1 cellular context compared by ENCODE assay signal in the genomic region with DNA sequence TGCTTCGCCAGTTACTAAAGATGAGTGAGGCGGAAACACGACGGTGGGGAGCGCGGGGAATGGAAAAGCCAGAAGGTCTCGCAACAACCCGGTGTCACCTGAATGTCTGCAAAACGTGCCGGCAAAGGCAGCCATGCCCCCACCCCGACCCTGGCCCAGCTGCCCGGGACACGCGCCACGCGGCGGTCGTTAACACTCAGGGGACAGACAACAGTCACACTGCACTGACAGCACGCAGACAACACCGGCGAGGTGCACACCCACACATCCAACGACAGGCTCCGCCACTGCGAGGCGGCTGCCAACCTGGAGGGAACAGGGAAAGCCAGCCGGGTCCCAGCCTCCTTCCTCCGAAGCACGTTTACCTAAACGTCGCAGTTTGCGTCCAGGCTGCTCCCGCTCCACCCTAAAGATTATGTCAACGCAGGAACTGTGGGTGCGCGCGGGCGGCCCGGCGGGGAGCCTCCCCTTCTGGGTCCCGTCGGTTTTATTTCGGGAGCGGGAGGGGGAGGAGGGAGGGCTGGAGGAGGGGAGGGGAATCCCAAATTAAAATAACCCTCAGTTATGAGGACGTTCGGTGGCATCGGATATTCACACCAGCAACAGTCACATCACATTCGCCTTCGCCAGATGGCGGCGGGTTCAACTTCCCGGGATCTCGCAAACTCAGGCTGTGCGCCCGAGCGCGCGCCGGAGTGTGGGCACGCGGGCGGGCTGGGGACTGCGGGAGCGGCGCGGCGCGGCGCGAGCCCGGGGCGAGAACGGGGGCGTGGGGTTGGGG.
A peak's percentile ranks its signal among the peaks of the same experiment; 100 is the strongest.
TF ChIP-seq lines count a peak whose summit lies in the region.

No MANE protein-coding gene starts in this region.

TF ChIP-seq in K562, 482 proteins besides CTCF, POLR2A, EP300 and RAD21:
- TF ChIP-seq POLR2G (IDR thresholded peaks at IDR 0.05; ENCODE audit: low read depth, low read length): peak; percentile 8
- TF ChIP-seq ELF1 (tag; IDR thresholded peaks at IDR 0.05): no peak
- TF ChIP-seq ZNF780A (CRISPR knock-in tag; IDR thresholded peaks at IDR 0.05): no peak
- peak; percentile 2; the same call in 1 of the 2 replicates for TF ChIP-seq PML (IDR thresholded peaks at IDR 0.05; ENCODE audit: low read length)
- TF ChIP-seq ZNF197 (CRISPR knock-in tag; IDR thresholded peaks at IDR 0.05; ENCODE audit: low read depth): 0 out of 2 replicates have a peak, but pooled peaks have one; percentile 14
- TF ChIP-seq CXXC5 (CRISPR knock-in tag; IDR thresholded peaks at IDR 0.05): peak; percentile 35
- no peak for TF ChIP-seq MIER1 (IDR thresholded peaks at IDR 0.05; ENCODE audit: low read depth)
- TF ChIP-seq, protein P1, sequence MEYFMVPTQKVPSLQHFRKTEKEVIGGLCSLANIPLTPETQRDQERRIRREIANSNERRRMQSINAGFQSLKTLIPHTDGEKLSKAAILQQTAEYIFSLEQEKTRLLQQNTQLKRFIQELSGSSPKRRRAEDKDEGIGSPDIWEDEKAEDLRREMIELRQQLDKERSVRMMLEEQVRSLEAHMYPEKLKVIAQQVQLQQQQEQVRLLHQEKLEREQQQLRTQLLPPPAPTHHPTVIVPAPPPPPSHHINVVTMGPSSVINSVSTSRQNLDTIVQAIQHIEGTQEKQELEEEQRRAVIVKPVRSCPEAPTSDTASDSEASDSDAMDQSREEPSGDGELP (CRISPR knock-in tag; IDR thresholded peaks at IDR 0.05; ENCODE audit: borderline replicate concordance): peak; percentile 46; the same call in 1 of the 2 replicates
- peak; percentile 40 for TF ChIP-seq HNRNPLL (IDR thresholded peaks at IDR 0.05; ENCODE audit: low read depth, low read length, poor library complexity, severe bottlenecking)
- TF ChIP-seq MTA1 (IDR thresholded peaks at IDR 0.05; ENCODE audit: borderline replicate concordance): peak; percentile 27; the same call in 1 of the 2 replicates
- peak; percentile 23; the same call in 1 of the 2 replicates for TF ChIP-seq EGR1 (conservative IDR thresholded peaks at IDR 0.05)
- TF ChIP-seq, protein P2, sequence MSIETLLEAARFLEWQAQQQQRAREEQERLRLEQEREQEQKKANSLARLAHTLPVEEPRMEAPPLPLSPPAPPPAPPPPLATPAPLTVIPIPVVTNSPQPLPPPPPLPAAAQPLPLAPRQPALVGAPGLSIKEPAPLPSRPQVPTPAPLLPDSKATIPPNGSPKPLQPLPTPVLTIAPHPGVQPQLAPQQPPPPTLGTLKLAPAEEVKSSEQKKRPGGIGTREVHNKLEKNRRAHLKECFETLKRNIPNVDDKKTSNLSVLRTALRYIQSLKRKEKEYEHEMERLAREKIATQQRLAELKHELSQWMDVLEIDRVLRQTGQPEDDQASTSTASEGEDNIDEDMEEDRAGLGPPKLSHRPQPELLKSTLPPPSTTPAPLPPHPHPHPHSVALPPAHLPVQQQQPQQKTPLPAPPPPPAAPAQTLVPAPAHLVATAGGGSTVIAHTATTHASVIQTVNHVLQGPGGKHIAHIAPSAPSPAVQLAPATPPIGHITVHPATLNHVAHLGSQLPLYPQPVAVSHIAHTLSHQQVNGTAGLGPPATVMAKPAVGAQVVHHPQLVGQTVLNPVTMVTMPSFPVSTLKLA (conservative IDR thresholded peaks at IDR 0.05): peak in 1 of 2 experiments; percentile 60; a peak in 2 of 4 replicates
- TF ChIP-seq SMARCE1 (IDR thresholded peaks at IDR 0.05): 0 out of 2 replicates have a peak, but pooled peaks have one; percentile 11
- TF ChIP-seq SIN3A (IDR thresholded peaks at IDR 0.05; ENCODE audit: borderline replicate concordance in 2 of 2, control insufficient read depth in 1 of 2, low read depth in 2 of 2, low read length in 2 of 2): peak in 1 of 2 experiments; percentile 13; a peak in 1 of 4 replicates
- TF ChIP-seq DDX20 (tag; IDR thresholded peaks at IDR 0.05; ENCODE audit: low read depth): no peak
- no peak for TF ChIP-seq ZKSCAN1 (IDR thresholded peaks at IDR 0.05; ENCODE audit: low read depth, low read length)
- TF ChIP-seq OTX1 (CRISPR knock-in tag; IDR thresholded peaks at IDR 0.05): no peak
- no peak for TF ChIP-seq FUS (optimal IDR thresholded peaks at IDR 0.05; ENCODE audit: low read depth, low read length)
- TF ChIP-seq NFIC (IDR thresholded peaks at IDR 0.05): 0 out of 2 replicates have a peak, but pooled peaks have one; percentile 14
- 0 out of 2 replicates have a peak, but pooled peaks have one; percentile 16 for TF ChIP-seq BCOR (IDR thresholded peaks at IDR 0.05)
- TF ChIP-seq, protein P3, sequence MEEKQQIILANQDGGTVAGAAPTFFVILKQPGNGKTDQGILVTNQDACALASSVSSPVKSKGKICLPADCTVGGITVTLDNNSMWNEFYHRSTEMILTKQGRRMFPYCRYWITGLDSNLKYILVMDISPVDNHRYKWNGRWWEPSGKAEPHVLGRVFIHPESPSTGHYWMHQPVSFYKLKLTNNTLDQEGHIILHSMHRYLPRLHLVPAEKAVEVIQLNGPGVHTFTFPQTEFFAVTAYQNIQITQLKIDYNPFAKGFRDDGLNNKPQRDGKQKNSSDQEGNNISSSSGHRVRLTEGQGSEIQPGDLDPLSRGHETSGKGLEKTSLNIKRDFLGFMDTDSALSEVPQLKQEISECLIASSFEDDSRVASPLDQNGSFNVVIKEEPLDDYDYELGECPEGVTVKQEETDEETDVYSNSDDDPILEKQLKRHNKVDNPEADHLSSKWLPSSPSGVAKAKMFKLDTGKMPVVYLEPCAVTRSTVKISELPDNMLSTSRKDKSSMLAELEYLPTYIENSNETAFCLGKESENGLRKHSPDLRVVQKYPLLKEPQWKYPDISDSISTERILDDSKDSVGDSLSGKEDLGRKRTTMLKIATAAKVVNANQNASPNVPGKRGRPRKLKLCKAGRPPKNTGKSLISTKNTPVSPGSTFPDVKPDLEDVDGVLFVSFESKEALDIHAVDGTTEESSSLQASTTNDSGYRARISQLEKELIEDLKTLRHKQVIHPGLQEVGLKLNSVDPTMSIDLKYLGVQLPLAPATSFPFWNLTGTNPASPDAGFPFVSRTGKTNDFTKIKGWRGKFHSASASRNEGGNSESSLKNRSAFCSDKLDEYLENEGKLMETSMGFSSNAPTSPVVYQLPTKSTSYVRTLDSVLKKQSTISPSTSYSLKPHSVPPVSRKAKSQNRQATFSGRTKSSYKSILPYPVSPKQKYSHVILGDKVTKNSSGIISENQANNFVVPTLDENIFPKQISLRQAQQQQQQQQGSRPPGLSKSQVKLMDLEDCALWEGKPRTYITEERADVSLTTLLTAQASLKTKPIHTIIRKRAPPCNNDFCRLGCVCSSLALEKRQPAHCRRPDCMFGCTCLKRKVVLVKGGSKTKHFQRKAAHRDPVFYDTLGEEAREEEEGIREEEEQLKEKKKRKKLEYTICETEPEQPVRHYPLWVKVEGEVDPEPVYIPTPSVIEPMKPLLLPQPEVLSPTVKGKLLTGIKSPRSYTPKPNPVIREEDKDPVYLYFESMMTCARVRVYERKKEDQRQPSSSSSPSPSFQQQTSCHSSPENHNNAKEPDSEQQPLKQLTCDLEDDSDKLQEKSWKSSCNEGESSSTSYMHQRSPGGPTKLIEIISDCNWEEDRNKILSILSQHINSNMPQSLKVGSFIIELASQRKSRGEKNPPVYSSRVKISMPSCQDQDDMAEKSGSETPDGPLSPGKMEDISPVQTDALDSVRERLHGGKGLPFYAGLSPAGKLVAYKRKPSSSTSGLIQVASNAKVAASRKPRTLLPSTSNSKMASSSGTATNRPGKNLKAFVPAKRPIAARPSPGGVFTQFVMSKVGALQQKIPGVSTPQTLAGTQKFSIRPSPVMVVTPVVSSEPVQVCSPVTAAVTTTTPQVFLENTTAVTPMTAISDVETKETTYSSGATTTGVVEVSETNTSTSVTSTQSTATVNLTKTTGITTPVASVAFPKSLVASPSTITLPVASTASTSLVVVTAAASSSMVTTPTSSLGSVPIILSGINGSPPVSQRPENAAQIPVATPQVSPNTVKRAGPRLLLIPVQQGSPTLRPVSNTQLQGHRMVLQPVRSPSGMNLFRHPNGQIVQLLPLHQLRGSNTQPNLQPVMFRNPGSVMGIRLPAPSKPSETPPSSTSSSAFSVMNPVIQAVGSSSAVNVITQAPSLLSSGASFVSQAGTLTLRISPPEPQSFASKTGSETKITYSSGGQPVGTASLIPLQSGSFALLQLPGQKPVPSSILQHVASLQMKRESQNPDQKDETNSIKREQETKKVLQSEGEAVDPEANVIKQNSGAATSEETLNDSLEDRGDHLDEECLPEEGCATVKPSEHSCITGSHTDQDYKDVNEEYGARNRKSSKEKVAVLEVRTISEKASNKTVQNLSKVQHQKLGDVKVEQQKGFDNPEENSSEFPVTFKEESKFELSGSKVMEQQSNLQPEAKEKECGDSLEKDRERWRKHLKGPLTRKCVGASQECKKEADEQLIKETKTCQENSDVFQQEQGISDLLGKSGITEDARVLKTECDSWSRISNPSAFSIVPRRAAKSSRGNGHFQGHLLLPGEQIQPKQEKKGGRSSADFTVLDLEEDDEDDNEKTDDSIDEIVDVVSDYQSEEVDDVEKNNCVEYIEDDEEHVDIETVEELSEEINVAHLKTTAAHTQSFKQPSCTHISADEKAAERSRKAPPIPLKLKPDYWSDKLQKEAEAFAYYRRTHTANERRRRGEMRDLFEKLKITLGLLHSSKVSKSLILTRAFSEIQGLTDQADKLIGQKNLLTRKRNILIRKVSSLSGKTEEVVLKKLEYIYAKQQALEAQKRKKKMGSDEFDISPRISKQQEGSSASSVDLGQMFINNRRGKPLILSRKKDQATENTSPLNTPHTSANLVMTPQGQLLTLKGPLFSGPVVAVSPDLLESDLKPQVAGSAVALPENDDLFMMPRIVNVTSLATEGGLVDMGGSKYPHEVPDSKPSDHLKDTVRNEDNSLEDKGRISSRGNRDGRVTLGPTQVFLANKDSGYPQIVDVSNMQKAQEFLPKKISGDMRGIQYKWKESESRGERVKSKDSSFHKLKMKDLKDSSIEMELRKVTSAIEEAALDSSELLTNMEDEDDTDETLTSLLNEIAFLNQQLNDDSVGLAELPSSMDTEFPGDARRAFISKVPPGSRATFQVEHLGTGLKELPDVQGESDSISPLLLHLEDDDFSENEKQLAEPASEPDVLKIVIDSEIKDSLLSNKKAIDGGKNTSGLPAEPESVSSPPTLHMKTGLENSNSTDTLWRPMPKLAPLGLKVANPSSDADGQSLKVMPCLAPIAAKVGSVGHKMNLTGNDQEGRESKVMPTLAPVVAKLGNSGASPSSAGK (IDR thresholded peaks at IDR 0.05): peak; percentile 56
- no peak for TF ChIP-seq ARID1B (IDR thresholded peaks at IDR 0.05)
- peak; percentile 19 for TF ChIP-seq TAF1 (IDR thresholded peaks at IDR 0.05; ENCODE audit: control insufficient read depth, extremely low read depth, insufficient read depth, low read length, severe bottlenecking)
- no peak for TF ChIP-seq MYBL2 (IDR thresholded peaks at IDR 0.05; ENCODE audit: low read depth)
- TF ChIP-seq MYBL2 (CRISPR knock-in tag; IDR thresholded peaks at IDR 0.05; ENCODE audit: borderline replicate concordance): no peak
- peak in 1 of 2 experiments; percentile 66; a peak in 2 of 4 replicates for TF ChIP-seq HDAC1 (IDR thresholded peaks at IDR 0.05)
- TF ChIP-seq HMGN3 (IDR thresholded peaks at IDR 0.05; ENCODE audit: borderline replicate concordance, extremely low read depth, insufficient read length, low read depth, low read length): peak; percentile 10
- peak; percentile 55 for TF ChIP-seq RBFOX2 (IDR thresholded peaks at IDR 0.05; ENCODE audit: low read depth, low read length)
- TF ChIP-seq PCBP1 (IDR thresholded peaks at IDR 0.05; ENCODE audit: low read depth, low read length, poor library complexity, severe bottlenecking): peak; percentile 45
- TF ChIP-seq POLR2H (tag; IDR thresholded peaks at IDR 0.05; ENCODE audit: low read depth): no peak
- no peak for TF ChIP-seq ZNF324 (CRISPR knock-in tag; IDR thresholded peaks at IDR 0.05)
- TF ChIP-seq, protein P4, sequence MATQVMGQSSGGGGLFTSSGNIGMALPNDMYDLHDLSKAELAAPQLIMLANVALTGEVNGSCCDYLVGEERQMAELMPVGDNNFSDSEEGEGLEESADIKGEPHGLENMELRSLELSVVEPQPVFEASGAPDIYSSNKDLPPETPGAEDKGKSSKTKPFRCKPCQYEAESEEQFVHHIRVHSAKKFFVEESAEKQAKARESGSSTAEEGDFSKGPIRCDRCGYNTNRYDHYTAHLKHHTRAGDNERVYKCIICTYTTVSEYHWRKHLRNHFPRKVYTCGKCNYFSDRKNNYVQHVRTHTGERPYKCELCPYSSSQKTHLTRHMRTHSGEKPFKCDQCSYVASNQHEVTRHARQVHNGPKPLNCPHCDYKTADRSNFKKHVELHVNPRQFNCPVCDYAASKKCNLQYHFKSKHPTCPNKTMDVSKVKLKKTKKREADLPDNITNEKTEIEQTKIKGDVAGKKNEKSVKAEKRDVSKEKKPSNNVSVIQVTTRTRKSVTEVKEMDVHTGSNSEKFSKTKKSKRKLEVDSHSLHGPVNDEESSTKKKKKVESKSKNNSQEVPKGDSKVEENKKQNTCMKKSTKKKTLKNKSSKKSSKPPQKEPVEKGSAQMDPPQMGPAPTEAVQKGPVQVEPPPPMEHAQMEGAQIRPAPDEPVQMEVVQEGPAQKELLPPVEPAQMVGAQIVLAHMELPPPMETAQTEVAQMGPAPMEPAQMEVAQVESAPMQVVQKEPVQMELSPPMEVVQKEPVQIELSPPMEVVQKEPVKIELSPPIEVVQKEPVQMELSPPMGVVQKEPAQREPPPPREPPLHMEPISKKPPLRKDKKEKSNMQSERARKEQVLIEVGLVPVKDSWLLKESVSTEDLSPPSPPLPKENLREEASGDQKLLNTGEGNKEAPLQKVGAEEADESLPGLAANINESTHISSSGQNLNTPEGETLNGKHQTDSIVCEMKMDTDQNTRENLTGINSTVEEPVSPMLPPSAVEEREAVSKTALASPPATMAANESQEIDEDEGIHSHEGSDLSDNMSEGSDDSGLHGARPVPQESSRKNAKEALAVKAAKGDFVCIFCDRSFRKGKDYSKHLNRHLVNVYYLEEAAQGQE (CRISPR knock-in tag; IDR thresholded peaks at IDR 0.05; ENCODE audit: low read depth): no peak
- TF ChIP-seq HLTF (IDR thresholded peaks at IDR 0.05): no peak
- TF ChIP-seq KDM5B (IDR thresholded peaks at IDR 0.05; ENCODE audit: insufficient replicate concordance, low read depth, low read length): peak; percentile 41
- no peak for TF ChIP-seq ZNF696 (CRISPR knock-in tag; conservative IDR thresholded peaks at IDR 0.05)
- peak; percentile 86 for TF ChIP-seq SAFB (IDR thresholded peaks at IDR 0.05; ENCODE audit: borderline replicate concordance, low read depth, low read length)
- TF ChIP-seq ZNF586 (CRISPR knock-in tag; conservative IDR thresholded peaks at IDR 0.05): no peak
- no peak for TF ChIP-seq ZNF217 (CRISPR knock-in tag; IDR thresholded peaks at IDR 0.05)
